In the genomic region with DNA sequence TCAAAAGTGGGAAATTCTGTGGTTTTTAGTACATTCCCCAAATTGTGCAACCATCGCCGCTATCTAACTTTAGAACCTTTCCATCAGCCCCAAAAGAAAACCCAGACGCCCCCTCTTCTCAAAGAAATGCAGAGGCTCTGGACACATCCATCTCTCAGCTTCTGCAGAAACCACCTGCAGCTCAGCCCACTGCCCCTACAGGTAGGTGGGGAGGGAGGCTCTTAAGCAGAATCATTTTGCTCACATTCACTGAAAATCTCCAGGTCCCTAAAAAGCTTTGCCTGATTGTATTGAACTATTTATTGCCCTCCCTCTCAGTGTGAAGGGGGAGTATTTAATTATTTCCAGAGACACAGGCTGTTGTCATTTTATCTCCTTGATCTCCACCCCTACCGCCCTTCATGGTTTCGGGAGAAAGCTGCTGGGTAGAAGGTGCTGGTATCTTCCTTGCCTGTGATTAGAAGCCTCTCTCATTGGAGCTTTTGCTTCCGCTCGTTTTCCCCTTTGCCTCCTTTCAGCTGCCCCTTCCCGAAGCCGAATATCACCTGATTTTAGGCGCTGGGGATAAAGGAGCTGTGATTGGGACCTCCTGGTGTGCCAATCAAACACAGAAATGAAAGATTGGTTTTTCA, we compare ENCODE assay signal across 16 cellular contexts.
DNase-seq lines count a peak whose midpoint lies in the region; ATAC-seq and TF ChIP-seq lines count a peak whose summit lies in the region.
"Had no signal": no experiment of that assay in that cellular context is flagged by ENCODE, and none has a peak within 500 bp of the region (broad histone marks: within the 10 kb centered on the region; RNA-seq: fewer than 3 reads in every experiment).

No MANE protein-coding gene starts in this region.

- TF ChIP-seq CTCF in AG10803 (conservative IDR thresholded peaks at IDR 0.05; ENCODE audit: low read length) (no peak), activated B cell treated with CpG ODN at 0.5 μM for 24 hours (IDR thresholded peaks at IDR 0.05) (no peak), RWPE1 (conservative IDR thresholded peaks at IDR 0.05; ENCODE audit: low read depth) (no peak)

- H3K4me3 ChIP-seq in AG10803 (ENCODE audit: low read length) = no peak overlapping the region
- H3K4me3 ChIP-seq: breast epithelium, HAP-1, lung had no signal

- H3K27ac ChIP-seq in RWPE1 = no peak overlapping the region
- H3K27ac ChIP-seq: breast epithelium had no signal

- DNase-seq in AG10803 (ENCODE audit: low read depth) (peak; percentile 1), ELF-1 (ENCODE audit: low read depth, low spot score) (peak; percentile 52), activated B cell treated with CpG ODN at 0.5 μM for 24 hours (no peak), naive B cell (no peak), EL (no peak), left colon (no peak), RWPE1 (ENCODE audit: low spot score) (no peak)
- DNase-seq: BE2C; DMS79; effector CD8-positive, alpha-beta T cell; NCI-H2107; occipital lobe; substantia nigra had no signal

- H3K4me1 Mint-ChIP-seq in activated B cell treated with CpG ODN at 0.5 μM for 24 hours (peaks cover 41% of the 10 kb centered on the region), naive B cell (peaks cover 27 to 86% (median 48%) of the 10 kb centered on the region in 3 donors)

- H3K27ac Mint-ChIP-seq in activated B cell treated with CpG ODN at 0.5 μM for 24 hours = peak overlapping the region; percentile 57
- peak overlapping the region; percentile 51 to 95 (median 92) for H3K27ac Mint-ChIP-seq in naive B cell

- peaks cover 26% of the 10 kb centered on the region for H3K27me3 Mint-ChIP-seq in activated B cell treated with CpG ODN at 0.5 μM for 24 hours
- peaks cover 16 to 43% (median 39%) of the 10 kb centered on the region in 3 donors for H3K27me3 Mint-ChIP-seq in naive B cell

- H3K36me3 Mint-ChIP-seq in activated B cell treated with CpG ODN at 0.5 μM for 24 hours (ENCODE audit: low read depth) = no peaks in the 10 kb centered on the region
- no peaks in the 10 kb centered on the region for H3K36me3 Mint-ChIP-seq in naive B cell

- H3K9me3 Mint-ChIP-seq in activated B cell treated with CpG ODN at 0.5 μM for 24 hours = no peaks in the 10 kb centered on the region
- H3K9me3 Mint-ChIP-seq in naive B cell = no peaks in the 10 kb centered on the region

- CTCF ChIA-PET in activated B cell treated with CpG ODN at 0.5 μM for 24 hours (lab: Charles Lee) (interaction anchor here (0.7 kb wide), 1 partner anchor 971 kb away, joined by 3 read pairs; no protein-coding TSS in a partner anchor), RWPE1 (lab: Yijun Ruan, JAX) (interaction anchor here (0.5 to 0.9 kb wide), 4 partner anchors 17 to 85 kb away, joined by 3 to 8 read pairs (median 3); no protein-coding TSS in a partner anchor)

- H3K4me3 Mint-ChIP-seq in activated B cell treated with CpG ODN at 0.5 μM for 24 hours (peak overlapping the region; percentile 65), naive B cell (peak overlapping the region; percentile 76 to 91 (median 84))

- intact Hi-C loops in activated B cell treated with CpG ODN at 0.5 μM for 24 hours (cut with micrococcal nuclease) = loop anchor here (5.0 kb wide), 1 partner anchor 69 kb away; a partner anchor contains a TSS
- intact Hi-C loops in left colon (cut with DNase I, micrococcal nuclease) = no loop called here

- ATAC-seq in activated B cell treated with CpG ODN at 0.5 μM for 24 hours (ENCODE audit: low read depth) (no peak), naive B cell (ENCODE audit: low read depth in 2 of 2) (peak in 1 of 2 donors; percentile 30), left colon (no peak)

- POLR2A ChIA-PET in activated B cell treated with CpG ODN at 0.5 μM for 24 hours (lab: Charles Lee) (interaction anchor here (0.5 to 0.8 kb wide), 2 partner anchors 9 to 35 kb away, joined by 3 read pairs; no protein-coding TSS in a partner anchor), RWPE1 (lab: Yijun Ruan, JAX; ENCODE audit: low non-redundant PET) (no interaction called here)

Comparison
In these comparisons a context has a peak if more than half of its experiments do, and no peak if none do; other contexts are left out.
1. DNase-seq: peak in AG10803 (single experiment) and ELF-1 (single experiment); none in activated B cell treated with CpG ODN at 0.5 μM for 24 hours (single experiment), naive B cell (single experiment), EL (single experiment), left colon (0 of 2) and RWPE1 (single experiment).